18 cellular contexts compared by ENCODE assay signal in the genomic region with DNA sequence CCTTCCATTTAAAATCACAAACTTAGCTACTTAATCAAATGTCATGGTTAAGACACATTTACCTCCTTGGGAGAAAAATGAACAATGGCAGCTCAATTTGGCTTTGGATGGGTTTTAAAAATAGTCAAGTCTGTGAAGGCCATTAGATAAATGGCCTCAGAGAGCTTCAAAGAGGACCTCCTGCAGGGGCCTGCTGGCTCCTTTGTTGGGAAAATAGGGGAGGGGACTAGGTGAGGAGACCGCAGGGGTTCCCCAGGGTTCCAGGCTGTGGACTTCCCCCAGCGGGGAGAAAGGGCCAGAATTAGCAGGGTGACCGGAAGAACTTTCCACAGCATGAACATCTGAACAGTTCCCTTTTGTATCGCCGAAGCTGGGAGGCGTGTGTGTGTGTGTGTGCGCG. TPM values are rescaled to one million over a fixed set of nuclear protein-coding genes. Genes with fewer than 3 reads are reported as not detected.
DNase-seq lines count a peak whose midpoint lies in the region; ATAC-seq, FAIRE-seq and TF ChIP-seq lines count a peak whose summit lies in the region.
"Had no signal": no experiment of that assay in that cellular context is flagged by ENCODE, and none has a peak within 500 bp of the region (broad histone marks: within the 10 kb centered on the region; RNA-seq: fewer than 3 reads in every experiment).

No MANE protein-coding gene starts in this region.

- H2BK20ac ChIP-seq in H9 (ENCODE audit: low read depth, low read length, poor library complexity, severe bottlenecking) (no peak overlapping the region), H1 (ENCODE audit: low read length) (no peak overlapping the region)

- H3K4me1 Mint-ChIP-seq in H9 (no peaks in the 10 kb centered on the region; a peak in 2 of 4 replicates), neural crest cell (no peaks in the 10 kb centered on the region)

- H3K9ac ChIP-seq in H9 (ENCODE audit: extremely low read depth, insufficient read length, low read length), result no peak overlapping the region
- no peak overlapping the region for H3K9ac ChIP-seq in H1 (replicated peaks in 1 of 4; ENCODE audit: extremely low read depth in 1 of 4, low read depth in 3 of 4, low read length in 3 of 4)

- H3K36me3 Mint-ChIP-seq in H9 (ENCODE audit: insufficient read depth in 1 of 3, low read depth in 3 of 3) (no peaks in the 10 kb centered on the region), neural crest cell (ENCODE audit: low read depth) (no peaks in the 10 kb centered on the region)

- TF ChIP-seq EP300 in A549 (IDR thresholded peaks at IDR 0.05) (no peak), H1 (IDR thresholded peaks at IDR 0.05; ENCODE audit: borderline replicate concordance in 1 of 2, low read depth in 2 of 2, low read length in 2 of 2) (no peak)

- no peak for TF ChIP-seq RAD21 in A549 (conservative IDR thresholded peaks at IDR 0.05 in 1 of 2, IDR thresholded peaks at IDR 0.05 in 1 of 2)
- no peak for TF ChIP-seq RAD21 in H1 (IDR thresholded peaks at IDR 0.05 in 1 of 2, conservative IDR thresholded peaks at IDR 0.05 in 1 of 2; ENCODE audit: low read depth in 2 of 2, low read length in 2 of 2)

- H3K4me1 ChIP-seq in A549 (peaks cover 24% of the 10 kb centered on the region), H9 (ENCODE audit: insufficient read depth, low read length) (peaks cover 8% of the 10 kb centered on the region; the same call in 1 of the 2 replicates), H1 (replicated peaks in 1 of 4; ENCODE audit: control insufficient read depth in 3 of 4, insufficient read depth in 4 of 4, low read length in 3 of 4) (peaks cover 8 to 18% (median 13%) of the 10 kb centered on the region in 4 experiments)

- H3K56ac ChIP-seq in H9 (ENCODE audit: insufficient read length, low read depth, low read length) (no peak overlapping the region), H1 (replicated peaks; ENCODE audit: insufficient read length, low read depth, low read length) (no peak overlapping the region)

- no peak for TF ChIP-seq POLR2A in A549 (IDR thresholded peaks at IDR 0.05; ENCODE audit: low read length)
- TF ChIP-seq POLR2A in H1 (IDR thresholded peaks at IDR 0.05; ENCODE audit: control extremely low read depth in 1 of 2, low read depth in 2 of 2, low read length in 2 of 2), result no peak

- H2BK120ac ChIP-seq in H9 (ENCODE audit: low read depth, low read length, poor library complexity, severe bottlenecking) (no peak overlapping the region), H1 (replicated peaks; ENCODE audit: low read depth, low read length) (no peak overlapping the region)

- no peaks in the 10 kb centered on the region for H3K36me3 ChIP-seq in H1 (ENCODE audit: control insufficient read depth in 2 of 4, insufficient read depth in 4 of 4, low read length in 3 of 4)

- H2AFZ ChIP-seq in H9 (ENCODE audit: low read length), result no peak overlapping the region
- no peak overlapping the region for H2AFZ ChIP-seq in H1 (ENCODE audit: low read length)

- POLR2A ChIA-PET in A549 (lab: Yijun Ruan, JAX) (no interaction called here), H1 (lab: Charles Lee; ENCODE audit: partially characterized antibody) (interaction anchor here (1.4 kb wide), 1 partner anchor 11 kb away, joined by 3 read pairs; no protein-coding TSS in a partner anchor)

- WGBS in A549 (ENCODE audit: missing lambda C conversion rate), result 93% methylated on average over 8 of the region's 8 CpGs
- no CpG with 5 or more reads among the region's 8 CpGs for WGBS in H9 (ENCODE audit: extremely low coverage, insufficient read length, low lambda C conversion rate)
- 77% methylated on average over 8 of the region's 8 CpGs; no CpG with 5 or more reads in 1 of the 2 experiments for WGBS in H1 (ENCODE audit: extremely low coverage in 1 of 2, insufficient coverage in 1 of 2, insufficient read length in 1 of 2, insufficient replicate concordance in 2 of 2, low coverage in 1 of 2, low lambda C conversion rate in 2 of 2, missing lambda C conversion rate in 1 of 2), 2 experiments

- H3K4me2 ChIP-seq in A549 (peak overlapping the region; percentile 70), H9 (ENCODE audit: insufficient read depth, insufficient read length, low read length) (peak overlapping the region; percentile 19), H1 (ENCODE audit: insufficient read depth in 1 of 2, low read depth in 2 of 2, low read length in 2 of 2) (peak overlapping the region; percentile 42 to 62; a peak in 3 of 4 replicates)

- H2AK5ac ChIP-seq in H9 (ENCODE audit: insufficient read length, low read length) (no peak overlapping the region), H1 (ENCODE audit: low read depth, low read length) (no peak overlapping the region; the same call in 1 of the 2 replicates)

- no peak for DNase-seq in A549 (ENCODE audit: low read depth in 1 of 2, low spot score in 1 of 2)
- no peak for DNase-seq in H9
- DNase-seq in H1 (ENCODE audit: low read depth in 1 of 2, low spot score in 2 of 2), result no peak
- DNase-seq in neural crest cell (ENCODE audit: low read depth, low spot score), result no peak
- DNase-seq in RPMI8226, result no peak
- no peak for DNase-seq in NCI-H1105 treated with DMSO at 0.1 percent for 48 hours (lab: John Stamatoyannopoulos, UW)
- DNase-seq: DMS 273 treated with DMSO at 0.1 percent for 48 hours, HCEC 1CT, NCI-H187 treated with DMSO at 0.1 percent for 48 hours, NCI-H446 treated with DMSO at 0.1 percent for 48 hours, Right ventricle myocardium superior had no signal

- H3K18ac ChIP-seq in H9 (ENCODE audit: insufficient read length, low read depth, low read length), result no peak overlapping the region
- no peak overlapping the region for H3K18ac ChIP-seq in H1 (ENCODE audit: extremely low read depth, low read length)

- ATAC-seq in A549 (no peak), GM18502 (IDR thresholded peaks at IDR 0.05; ENCODE audit: poor library complexity, unreplicated experiment) (no peak), HG03175 (IDR thresholded peaks at IDR 0.05; ENCODE audit: unreplicated experiment) (no peak)
- ATAC-seq: K562 had no signal

- H2BK12ac ChIP-seq in H9 (ENCODE audit: insufficient read length, low read depth, low read length) (no peak overlapping the region), H1 (ENCODE audit: low read depth, low read length) (no peak overlapping the region)

- H3K79me1 ChIP-seq in H9 (ENCODE audit: insufficient read depth, low read depth, low read length, poor library complexity, severe bottlenecking) (no peaks in the 10 kb centered on the region), H1 (ENCODE audit: low read depth, low read length) (no peaks in the 10 kb centered on the region)

- H3K9me3 Mint-ChIP-seq in H9 (peaks cover 0 to 3% of the 10 kb centered on the region in 2 experiments; a peak in 1 of 5 replicates), neural crest cell (no peaks in the 10 kb centered on the region)

- peak overlapping the region; percentile 61 to 82 for H3K27ac ChIP-seq in A549
- no peak overlapping the region for H3K27ac ChIP-seq in H9 (ENCODE audit: insufficient read length, low read depth, low read length)
- no peak overlapping the region for H3K27ac ChIP-seq in H1 (ENCODE audit: low read depth, low read length)
- H3K27ac ChIP-seq: C4-2B, HL-60, SK-N-MC had no signal

- H3K27me3 ChIP-seq in H9 (ENCODE audit: insufficient read depth, low read length), result peaks cover 12% of the 10 kb centered on the region; the same call in 1 of the 2 replicates
- peaks cover 28 to 34% (median 30%) of the 10 kb centered on the region in 4 experiments for H3K27me3 ChIP-seq in H1 (replicated peaks in 1 of 4; ENCODE audit: control insufficient read depth in 3 of 4, extremely low read depth in 1 of 4, insufficient read depth in 3 of 4, low read length in 3 of 4)

- CTCF ChIA-PET in A549 (lab: Yijun Ruan, JAX), result no interaction called here
- CTCF ChIA-PET in H1 (lab: Charles Lee; ENCODE audit: partially characterized antibody), result interaction anchor here (0.5 to 1.7 kb wide), 7 partner anchors 11 to 1152 kb away, joined by 3 to 6 read pairs (median 3); no protein-coding TSS in a partner anchor

- TF ChIP-seq CTCF in A549 (IDR thresholded peaks at IDR 0.05), result no peak
- no peak for TF ChIP-seq CTCF in H9 (conservative IDR thresholded peaks at IDR 0.05)
- no peak for TF ChIP-seq CTCF in H1 (IDR thresholded peaks at IDR 0.05; ENCODE audit: control extremely low read depth in 1 of 3, insufficient read depth in 1 of 3, low read depth in 1 of 3, low read length in 3 of 3)
- no peak for TF ChIP-seq CTCF in neural crest cell (conservative IDR thresholded peaks at IDR 0.05)

- no peak overlapping the region for H3T11ph ChIP-seq in H9 (ENCODE audit: low read length)

- peaks cover 10% of the 10 kb centered on the region for H3K23me2 ChIP-seq in H9 (ENCODE audit: insufficient read length, low read depth, low read length, poor library complexity, severe bottlenecking)
- peaks cover 16% of the 10 kb centered on the region; the same call in 1 of the 2 replicates for H3K23me2 ChIP-seq in H1 (ENCODE audit: low read depth, low read length)

- H2BK15ac ChIP-seq in H9 (ENCODE audit: low read depth, low read length) (no peak overlapping the region), H1 (ENCODE audit: low read length) (no peak overlapping the region)

- H3K27ac Mint-ChIP-seq in H9 (no peak overlapping the region), neural crest cell (ENCODE audit: unreplicated experiment) (peak overlapping the region; percentile 58)

- H3K23ac ChIP-seq in H9 (ENCODE audit: insufficient read length, low read depth, low read length) (no peak overlapping the region), H1 (ENCODE audit: insufficient read length) (no peak overlapping the region)

- FAIRE-seq in A549 (lab: Jason Lieb, UNC) (no peak), H1 (lab: Jason Lieb, UNC) (no peak)
- FAIRE-seq: K562 had no signal

- H3K4ac ChIP-seq in H9 (ENCODE audit: low read depth, low read length), result no peak overlapping the region
- no peak overlapping the region for H3K4ac ChIP-seq in H1 (replicated peaks; ENCODE audit: insufficient read length, low read depth, low read length)

- H2BK5ac ChIP-seq in H9 (ENCODE audit: insufficient read length, low read length) (no peak overlapping the region), H1 (ENCODE audit: low read depth, low read length) (no peak overlapping the region)

- H4K91ac ChIP-seq in H9 (ENCODE audit: insufficient read length, low read depth, low read length) (no peak overlapping the region), H1 (replicated peaks; ENCODE audit: insufficient read length, low read length) (no peak overlapping the region)

- H3K9me3 ChIP-seq in A549, result no peaks in the 10 kb centered on the region
- no peaks in the 10 kb centered on the region for H3K9me3 ChIP-seq in H9 (ENCODE audit: control insufficient read depth, low read depth, low read length)
- peaks cover 0 to 3% of the 10 kb centered on the region in 2 experiments; a peak in 3 of 4 replicates for H3K9me3 ChIP-seq in H1 (ENCODE audit: insufficient read depth in 2 of 2, low read depth in 1 of 2, low read length in 1 of 2)

- no peaks in the 10 kb centered on the region for H3K79me2 ChIP-seq in H9 (ENCODE audit: insufficient read depth, low read length)
- no peaks in the 10 kb centered on the region for H3K79me2 ChIP-seq in H1 (ENCODE audit: control insufficient read depth in 1 of 2, insufficient read depth in 2 of 2, low read length in 2 of 2)

- H4K20me1 ChIP-seq in H9 (ENCODE audit: control insufficient read depth, insufficient read depth, insufficient read length), result no peaks in the 10 kb centered on the region
- H4K20me1 ChIP-seq in H1 (replicated peaks in 1 of 2; ENCODE audit: control insufficient read depth in 1 of 2, insufficient read depth in 2 of 2, low read length in 2 of 2), result peaks cover 0 to 6% of the 10 kb centered on the region in 2 experiments

- H4K5ac ChIP-seq in H9 (ENCODE audit: insufficient read length, low read depth, low read length) (no peak overlapping the region), H1 (ENCODE audit: insufficient read length, low read depth, low read length) (no peak overlapping the region)

- H4K8ac ChIP-seq in H9 (replicated peaks; ENCODE audit: insufficient read length, low read depth, low read length) (no peak overlapping the region), H1 (ENCODE audit: extremely low read depth, insufficient read depth, low read length) (no peak overlapping the region)

- peaks cover 29% of the 10 kb centered on the region for H3K27me3 Mint-ChIP-seq in H9 (ENCODE audit: low read depth)
- peaks cover 30% of the 10 kb centered on the region for H3K27me3 Mint-ChIP-seq in neural crest cell (ENCODE audit: low read depth)

- H3K4me3 ChIP-seq in A549, result no peak overlapping the region
- peak overlapping the region in 1 of 4 experiments; percentile 4; a peak in 1 of 8 replicates for H3K4me3 ChIP-seq in H1 (ENCODE audit: extremely low read depth in 1 of 4, insufficient read depth in 2 of 4, low read depth in 3 of 4, low read length in 4 of 4)
- H3K4me3 ChIP-seq: K562, SK-N-MC had no signal

- H3K14ac ChIP-seq in H9 (ENCODE audit: insufficient read depth, low read length), result no peak overlapping the region
- H3K14ac ChIP-seq in H1 (ENCODE audit: insufficient read length), result no peak overlapping the region

- H3K4me3 Mint-ChIP-seq in H9 (no peak overlapping the region; a peak in 1 of 5 replicates), neural crest cell (peak overlapping the region; percentile 63)

RNA-seq across cellular contexts. Expression of a gene that starts 3.4 kb away (rescaled TPM):
- polyA plus RNA-seq in A549 (2011; rRNA removed) (not detected in 2 replicates), A549 (2017; fragmentation: RNase III; extraction: RNeasy Plus Mini Kit Qiagen cat#74134 plus additional on column Dnase treatment) (not detected in 3 replicates), H1 (2011; rRNA removed) (1.9 and 2.2 TPM in 2 replicates)
- polyA plus RNA-seq in A549 (2012; cell fraction: cytosol; rRNA removed), result not detected in 2 replicates
- polyA plus RNA-seq in A549 (2012; cell fraction: nucleus; rRNA removed), result not detected in 2 replicates
- not detected in 2 replicates for polyA minus RNA-seq in A549 (2011; rRNA and poly(A)+ RNA removed)
- total RNA-seq in H9 (2021) (6.6 and 8.6 TPM in 2 replicates), neural crest cell (1.2 and 1.4 TPM in 2 replicates)
- 6.2 and 6.6 TPM in 2 replicates for total RNA-seq in H1 (2021; fragmentation: NEBNext Ultra II Directional; extraction: Animal tissue kit (Norgen Biotek cat#: 25700))
- 1.7 TPM for polyA plus RNA-seq in H1 (2011; cell fraction: cytosol; rRNA removed)
- polyA plus RNA-seq in H1 (2011; cell fraction: nucleus; rRNA removed), result 3.2 TPM
- polyA plus RNA-seq in H1 (2012, experiment 1 of 2), result 1.9 to 2.8 TPM (median 2.2 TPM) in 4 replicates
- polyA plus RNA-seq in H1 (2012, experiment 2 of 2), result 1.4 TPM
- polyA plus RNA-seq in H1 (2013, experiment 1 of 2), result 2.6 TPM
- 2.9 TPM for polyA plus RNA-seq in H1 (2013, experiment 2 of 2)
- 1.5 and 2.4 TPM in 2 replicates for polyA minus RNA-seq in H1 (2011; rRNA and poly(A)+ RNA removed)
- polyA minus RNA-seq in H1 (2011; cell fraction: cytosol; rRNA and poly(A)+ RNA removed), result 0.95 TPM
- 3.6 TPM for polyA minus RNA-seq in H1 (2011; cell fraction: nucleus; rRNA and poly(A)+ RNA removed)
- total RNA-seq: A172, K562 had no signal
- polyA plus RNA-seq: K562 had no signal

Comparison
In these comparisons a context has a peak if more than half of its experiments do, and no peak if none do; other contexts are left out.
1. H3K27ac ChIP-seq: peak in A549 (2 of 2); none in H9 (single experiment) and H1 (single experiment).
2. H3K4me2 ChIP-seq: peak in every context shown above with its lines; median percentile 70 in A549; 52 in H1; 19 in H9.